ENCODE assay signal across 13 cellular contexts in the genomic region with DNA sequence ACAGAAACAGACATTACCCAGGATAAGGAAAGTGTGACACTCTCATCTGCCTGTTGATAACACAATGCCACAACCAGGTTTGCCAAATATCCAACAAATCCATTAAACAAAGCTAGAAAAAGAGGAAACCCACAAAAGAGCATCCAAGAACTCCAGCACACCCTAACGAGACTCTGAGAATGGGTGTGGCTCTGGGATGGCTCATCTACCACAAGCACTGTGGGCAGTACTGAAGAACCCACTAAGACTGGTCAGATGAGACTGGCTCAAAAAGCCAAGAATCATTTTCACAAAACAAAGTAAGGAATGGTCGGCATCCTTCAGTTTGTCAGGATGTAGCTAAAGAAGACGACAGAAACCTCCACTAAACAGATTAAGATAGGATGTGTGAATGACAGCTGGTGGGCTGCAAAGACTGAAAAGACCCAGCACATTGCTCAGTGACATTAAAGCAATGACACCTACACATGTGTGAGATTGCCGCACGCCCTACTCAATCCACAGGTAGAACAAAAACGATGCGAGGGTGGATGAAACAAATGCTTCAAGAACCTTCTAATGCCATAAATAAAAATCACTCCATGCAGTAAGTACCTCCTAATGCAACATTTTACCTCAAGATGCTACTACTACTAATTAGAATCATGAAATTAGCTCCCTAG. TPM values are rescaled to one million over a fixed set of nuclear protein-coding genes. Genes with fewer than 3 reads are reported as not detected.
A peak's percentile ranks its signal among the peaks of the same experiment; 100 is the strongest.
DNase-seq lines count a peak whose midpoint lies in the region; ATAC-seq, FAIRE-seq and TF ChIP-seq lines count a peak whose summit lies in the region.
"Had no signal": no experiment of that assay in that cellular context is flagged by ENCODE, and none has a peak within 500 bp of the region (broad histone marks: within the 10 kb centered on the region; RNA-seq: fewer than 3 reads in every experiment).

No MANE protein-coding gene starts in this region.

- no peak overlapping the region for H3K9ac ChIP-seq in kidney (ENCODE audit: low read length in 2 of 2)

- H3K27ac ChIP-seq in kidney (ENCODE audit: low read depth in 2 of 2, low read length in 2 of 2): no peak overlapping the region
- H3K27ac ChIP-seq: pancreas had no signal

- peaks cover 42% of the 10 kb centered on the region for H3K4me1 Mint-ChIP-seq in activated CD4-positive, alpha-beta T cell treated with anti-CD3 and anti-CD28 coated beads, Interleukin-2, amount 10 ng/mL, durations not matched to agents 24 days and 14 days
- H3K4me1 Mint-ChIP-seq in activated naive CD8-positive, alpha-beta T cell treated with anti-CD3 and anti-CD28 coated beads, Interleukin-2, amount 10 ng/mL, durations not matched to agents 7 days and 5 days: peaks cover 56% of the 10 kb centered on the region
- peaks cover 75% of the 10 kb centered on the region for H3K4me1 Mint-ChIP-seq in stimulated activated effector memory CD8-positive, alpha-beta T cell treated with anti-CD3 and anti-CD28 coated beads, Interleukin-12 subunit alpha, Interleukin-12 subunit beta, amount 100 ng/mL, for 72 hours

- peak overlapping the region; percentile 8 for H3K4me3 Mint-ChIP-seq in activated CD4-positive, alpha-beta T cell treated with anti-CD3 and anti-CD28 coated beads, Interleukin-2, amount 10 ng/mL, durations not matched to agents 24 days and 14 days
- H3K4me3 Mint-ChIP-seq in activated naive CD8-positive, alpha-beta T cell treated with anti-CD3 and anti-CD28 coated beads, Interleukin-2, amount 10 ng/mL, durations not matched to agents 7 days and 5 days: peak overlapping the region; percentile 28
- peak overlapping the region; percentile 56 for H3K4me3 Mint-ChIP-seq in stimulated activated effector memory CD8-positive, alpha-beta T cell treated with anti-CD3 and anti-CD28 coated beads, Interleukin-12 subunit alpha, Interleukin-12 subunit beta, amount 100 ng/mL, for 72 hours

- no peak for DNase-seq in activated CD4-positive, alpha-beta T cell treated with anti-CD3 and anti-CD28 coated beads, Interleukin-2, amount 10 ng/mL, durations not matched to agents 24 days and 14 days
- no peak for DNase-seq in activated CD4-positive, alpha-beta T cell treated with anti-CD3 and anti-CD28 coated beads, Interleukin-2, amount 50 U/mL, for 1 hour
- DNase-seq in activated naive CD8-positive, alpha-beta T cell treated with anti-CD3 and anti-CD28 coated beads, Interleukin-2, amount 10 ng/mL, durations not matched to agents 7 days and 5 days: no peak
- no peak for DNase-seq in stimulated activated effector memory CD8-positive, alpha-beta T cell treated with anti-CD3 and anti-CD28 coated beads, Interleukin-12 subunit alpha, Interleukin-12 subunit beta, amount 100 ng/mL, for 72 hours (ENCODE audit: low spot score in 2 of 2)
- DNase-seq in occipital lobe (lab: John Stamatoyannopoulos, UW): no peak
- no peak for DNase-seq in NCI-H187 treated with DMSO at 0.1 percent for 48 hours (lab: John Stamatoyannopoulos, UW)
- DNase-seq in kidney: no peak
- DNase-seq: activated CD8-positive, alpha-beta memory T cell treated with anti-CD3 and anti-CD28 coated beads for 24 hours; NCI-H1092 treated with DMSO at 0.1 percent for 48 hours; pancreas; stimulated activated CD4-positive, alpha-beta T cell treated with anti-CD3 and anti-CD28 coated beads, Interleukin-4, amount 100 ng/mL, for 1 hour had no signal

- no peak for TF ChIP-seq CTCF in kidney (IDR thresholded peaks at IDR 0.05; ENCODE audit: borderline replicate concordance, extremely low read depth, insufficient read depth)

- POLR2A ChIA-PET in activated naive CD8-positive, alpha-beta T cell treated with anti-CD3 and anti-CD28 coated beads, Interleukin-2, amount 10 ng/mL, durations not matched to agents 7 days and 5 days (lab: Charles Lee): interaction anchor here (1.6 kb wide), 1 partner anchor 15 kb away, joined by 5 read pairs; a partner anchor contains a TSS

- no peak overlapping the region for H3K27ac Mint-ChIP-seq in activated CD4-positive, alpha-beta T cell treated with anti-CD3 and anti-CD28 coated beads, Interleukin-2, amount 10 ng/mL, durations not matched to agents 24 days and 14 days
- peak overlapping the region; percentile 13 for H3K27ac Mint-ChIP-seq in activated naive CD8-positive, alpha-beta T cell treated with anti-CD3 and anti-CD28 coated beads, Interleukin-2, amount 10 ng/mL, durations not matched to agents 7 days and 5 days
- H3K27ac Mint-ChIP-seq in stimulated activated effector memory CD8-positive, alpha-beta T cell treated with anti-CD3 and anti-CD28 coated beads, Interleukin-12 subunit alpha, Interleukin-12 subunit beta, amount 100 ng/mL, for 72 hours: peak overlapping the region; percentile 81

- no peaks in the 10 kb centered on the region for H3K9me3 Mint-ChIP-seq in activated CD4-positive, alpha-beta T cell treated with anti-CD3 and anti-CD28 coated beads, Interleukin-2, amount 10 ng/mL, durations not matched to agents 24 days and 14 days
- peaks cover under 1% of the 10 kb centered on the region for H3K9me3 Mint-ChIP-seq in activated naive CD8-positive, alpha-beta T cell treated with anti-CD3 and anti-CD28 coated beads, Interleukin-2, amount 10 ng/mL, durations not matched to agents 7 days and 5 days
- no peaks in the 10 kb centered on the region for H3K9me3 Mint-ChIP-seq in stimulated activated effector memory CD8-positive, alpha-beta T cell treated with anti-CD3 and anti-CD28 coated beads, Interleukin-12 subunit alpha, Interleukin-12 subunit beta, amount 100 ng/mL, for 72 hours

- peak; percentile 23 for ATAC-seq in HG03439 (IDR thresholded peaks at IDR 0.05; ENCODE audit: unreplicated experiment)
- ATAC-seq in activated naive CD8-positive, alpha-beta T cell treated with anti-CD3 and anti-CD28 coated beads, Interleukin-2, amount 10 ng/mL, durations not matched to agents 7 days and 5 days (ENCODE audit: low read depth): no peak
- ATAC-seq in stimulated activated effector memory CD8-positive, alpha-beta T cell treated with anti-CD3 and anti-CD28 coated beads, Interleukin-12 subunit alpha, Interleukin-12 subunit beta, amount 100 ng/mL, for 72 hours: peak; percentile 82
- ATAC-seq: HCT116, pancreas had no signal

- H3K36me3 ChIP-seq in kidney (ENCODE audit: control insufficient read depth in 1 of 2, insufficient read depth in 2 of 2, low read length in 2 of 2): no peaks in the 10 kb centered on the region
- H3K36me3 ChIP-seq: pancreas had no signal

- H3K9me3 ChIP-seq in kidney (ENCODE audit: control insufficient read depth in 1 of 2, low read length in 2 of 2): no peaks in the 10 kb centered on the region
- H3K9me3 ChIP-seq: pancreas had no signal

- peaks cover 0 to 3% of the 10 kb centered on the region in 2 donors for H3K4me1 ChIP-seq in kidney (ENCODE audit: control insufficient read depth in 1 of 2, insufficient read depth in 1 of 2, low read depth in 1 of 2, low read length in 2 of 2)

- H3K4me3 ChIP-seq in kidney (ENCODE audit: low read length in 2 of 2): no peak overlapping the region
- H3K4me3 ChIP-seq: pancreas had no signal

- H3K36me3 Mint-ChIP-seq in activated CD4-positive, alpha-beta T cell treated with anti-CD3 and anti-CD28 coated beads, Interleukin-2, amount 10 ng/mL, durations not matched to agents 24 days and 14 days (ENCODE audit: low read depth): peaks cover 3% of the 10 kb centered on the region
- peaks cover 10% of the 10 kb centered on the region for H3K36me3 Mint-ChIP-seq in activated naive CD8-positive, alpha-beta T cell treated with anti-CD3 and anti-CD28 coated beads, Interleukin-2, amount 10 ng/mL, durations not matched to agents 7 days and 5 days
- peaks cover 6% of the 10 kb centered on the region for H3K36me3 Mint-ChIP-seq in stimulated activated effector memory CD8-positive, alpha-beta T cell treated with anti-CD3 and anti-CD28 coated beads, Interleukin-12 subunit alpha, Interleukin-12 subunit beta, amount 100 ng/mL, for 72 hours

- intact Hi-C loops in activated CD4-positive, alpha-beta T cell treated with anti-CD3 and anti-CD28 coated beads, Interleukin-2, amount 10 ng/mL, durations not matched to agents 24 days and 14 days (cut with micrococcal nuclease): no loop called here
- intact Hi-C loops in kidney (cut with DNase I): no loop called here

- no peak for FAIRE-seq in kidney (lab: Jason Lieb, UNC)
- FAIRE-seq: pancreas had no signal

- no peaks in the 10 kb centered on the region for H3K27me3 Mint-ChIP-seq in activated CD4-positive, alpha-beta T cell treated with anti-CD3 and anti-CD28 coated beads, Interleukin-2, amount 10 ng/mL, durations not matched to agents 24 days and 14 days
- no peaks in the 10 kb centered on the region for H3K27me3 Mint-ChIP-seq in activated naive CD8-positive, alpha-beta T cell treated with anti-CD3 and anti-CD28 coated beads, Interleukin-2, amount 10 ng/mL, durations not matched to agents 7 days and 5 days

RNA-seq across cellular contexts. Expression of a gene that starts 14.6 kb away (rescaled TPM):
- total RNA-seq in activated CD4-positive, alpha-beta T cell treated with anti-CD3 and anti-CD28 coated beads, Interleukin-2, amount 10 ng/mL, durations not matched to agents 24 days and 14 days: 21.8 and 24.3 TPM in 2 replicates
- 10 to 100 TPM; 55.3 to 56.3 TPM for total RNA-seq in activated naive CD8-positive, alpha-beta T cell treated with anti-CD3 and anti-CD28 coated beads, Interleukin-2, amount 10 ng/mL, durations not matched to agents 7 days and 5 days
- total RNA-seq in occipital lobe: 239 TPM
- total RNA-seq in kidney: 27.4 TPM
- 4.6 TPM for polyA plus RNA-seq in kidney (ENCODE audit: insufficient read depth, low read depth, low replicate concordance)
